In genomic region chr12:1668833-1669543, GRCh38 we compare ENCODE assay signal across 1 cellular context.
A peak's percentile ranks its signal among the peaks of the same experiment; 100 is the strongest.
TF ChIP-seq lines count a peak whose summit lies in the region.

No MANE protein-coding gene starts in this region.

TF ChIP-seq in HepG2, 621 proteins besides CTCF, POLR2A, EP300 and RAD21 (continues in another document):
- TF ChIP-seq ZNF879 (CRISPR knock-in tag; IDR thresholded peaks at IDR 0.05) (no peak), CHCHD3 (CRISPR knock-in tag; IDR thresholded peaks at IDR 0.05) (no peak), AHDC1 (CRISPR knock-in tag; IDR thresholded peaks at IDR 0.05; ENCODE audit: borderline replicate concordance) (peak; percentile 90), ZNF841 (CRISPR knock-in tag; IDR thresholded peaks at IDR 0.05; ENCODE audit: borderline replicate concordance) (no peak), ATRX (CRISPR knock-in tag; IDR thresholded peaks at IDR 0.05; ENCODE audit: borderline replicate concordance) (no peak), ZNF549 (CRISPR knock-in tag; IDR thresholded peaks at IDR 0.05) (no peak), ATF7-NPFF (CRISPR knock-in tag; IDR thresholded peaks at IDR 0.05; ENCODE audit: low read depth) (no peak), MXD3 (CRISPR knock-in tag; IDR thresholded peaks at IDR 0.05) (no peak), ZFP36L1 (CRISPR knock-in tag; IDR thresholded peaks at IDR 0.05) (no peak), ARNTL (CRISPR knock-in tag; IDR thresholded peaks at IDR 0.05) (peak; percentile 51), ZNF280D (CRISPR knock-in tag; IDR thresholded peaks at IDR 0.05) (no peak), ZFP1 (CRISPR knock-in tag; IDR thresholded peaks at IDR 0.05) (0 out of 2 replicates have a peak, but pooled peaks have one; percentile 22), ZFP62 (CRISPR knock-in tag; IDR thresholded peaks at IDR 0.05) (no peak), CREB3 (CRISPR knock-in tag; IDR thresholded peaks at IDR 0.05) (no peak), PRDM10 (CRISPR knock-in tag; IDR thresholded peaks at IDR 0.05; ENCODE audit: low read depth) (peak; percentile 28; the same call in 1 of the 2 replicates), ZNF180 (CRISPR knock-in tag; IDR thresholded peaks at IDR 0.05; ENCODE audit: borderline replicate concordance, low read depth) (no peak), MXI1 (IDR thresholded peaks at IDR 0.05; ENCODE audit: borderline replicate concordance, low read depth, low read length) (no peak), XBP1 (CRISPR knock-in tag; IDR thresholded peaks at IDR 0.05) (no peak), NFAT5 (CRISPR knock-in tag; IDR thresholded peaks at IDR 0.05) (no peak), TRAFD1 (CRISPR knock-in tag; IDR thresholded peaks at IDR 0.05; ENCODE audit: borderline replicate concordance) (no peak; the same call in 1 of the 2 replicates), NCOA1 (CRISPR knock-in tag; IDR thresholded peaks at IDR 0.05) (no peak), ZNF777 (CRISPR knock-in tag; IDR thresholded peaks at IDR 0.05) (0 out of 2 replicates have a peak, but pooled peaks have one; percentile 21), MAFG (CRISPR knock-in tag; IDR thresholded peaks at IDR 0.05) (no peak), ZC3H4 (CRISPR knock-in tag; IDR thresholded peaks at IDR 0.05; ENCODE audit: borderline replicate concordance) (no peak), HDAC6 (IDR thresholded peaks at IDR 0.05; ENCODE audit: low read depth, low read length) (no peak), AFF4 (CRISPR knock-in tag; IDR thresholded peaks at IDR 0.05) (no peak)
